In the genomic region with DNA sequence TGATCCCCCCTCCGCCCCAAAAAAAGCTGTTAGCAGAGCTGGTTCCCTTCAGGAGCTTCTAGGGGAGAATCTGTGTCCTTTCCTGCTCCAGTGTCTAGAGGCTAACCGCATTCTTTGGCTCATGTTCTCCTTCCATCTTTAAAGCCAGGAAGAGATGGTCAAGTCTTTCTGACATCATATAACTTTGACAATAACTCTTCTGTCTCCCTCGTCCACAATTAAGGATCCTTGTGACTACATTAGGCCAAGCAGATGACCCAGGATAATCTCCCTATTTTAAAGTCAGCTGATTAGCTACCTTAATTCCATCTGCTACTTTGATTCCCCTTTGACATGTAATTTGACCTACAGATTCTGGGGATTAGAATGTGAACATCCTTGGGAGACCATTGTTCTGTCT, we compare ENCODE assay signal across 14 cellular contexts.
DNase-seq lines count a peak whose midpoint lies in the region; ATAC-seq lines count a peak whose summit lies in the region.
"Had no signal": no experiment of that assay in that cellular context is flagged by ENCODE, and none has a peak within 500 bp of the region (broad histone marks: within the 10 kb centered on the region; RNA-seq: fewer than 3 reads in every experiment).

No MANE protein-coding gene starts in this region.

- ATAC-seq in stimulated activated memory B cell treated with anti-CD40 and anti-IgM and Interleukin-4, amounts not matched to agents 10 μg/mL and 1 μg/mL and 100 μg/mL, for 72 hours: no peak
- ATAC-seq in GM19395 (IDR thresholded peaks at IDR 0.05; ENCODE audit: unreplicated experiment) (no peak), GM21423 (IDR thresholded peaks at IDR 0.05; ENCODE audit: unreplicated experiment) (no peak)

- DNase-seq in NCI-H524 (lab: John Stamatoyannopoulos, UW) (peak; percentile 33 to 64), NCI-H82 treated with DMSO at 0.1 percent for 48 hours (lab: John Stamatoyannopoulos, UW; ENCODE audit: unreplicated experiment) (peak; percentile 71), foreskin melanocyte (peak; percentile 73), activated T-cell treated with anti-CD3 and anti-CD28 coated beads for 4 hours (no peak), NCI-H2227 (lab: John Stamatoyannopoulos, UW; ENCODE audit: unreplicated experiment) (no peak)
- DNase-seq: C1 segment of cervical spinal cord; Caco-2; CD4-positive, alpha-beta memory T cell; DMS153; DND-41; GOT3 had no signal

- H3K9me3 Mint-ChIP-seq in stimulated activated memory B cell treated with anti-CD40 and anti-IgM and Interleukin-4, amounts not matched to agents 10 μg/mL and 1 μg/mL and 100 μg/mL, for 72 hours: no peaks in the 10 kb centered on the region

- H3K36me3 Mint-ChIP-seq in stimulated activated memory B cell treated with anti-CD40 and anti-IgM and Interleukin-4, amounts not matched to agents 10 μg/mL and 1 μg/mL and 100 μg/mL, for 72 hours: no peaks in the 10 kb centered on the region

- H3K27me3 Mint-ChIP-seq in stimulated activated memory B cell treated with anti-CD40 and anti-IgM and Interleukin-4, amounts not matched to agents 10 μg/mL and 1 μg/mL and 100 μg/mL, for 72 hours: no peaks in the 10 kb centered on the region

- H3K4me3 Mint-ChIP-seq in stimulated activated memory B cell treated with anti-CD40 and anti-IgM and Interleukin-4, amounts not matched to agents 10 μg/mL and 1 μg/mL and 100 μg/mL, for 72 hours: no peak overlapping the region
- H3K4me3 Mint-ChIP-seq: CD4-positive, alpha-beta memory T cell had no signal

- H3K27ac Mint-ChIP-seq in stimulated activated memory B cell treated with anti-CD40 and anti-IgM and Interleukin-4, amounts not matched to agents 10 μg/mL and 1 μg/mL and 100 μg/mL, for 72 hours: peak overlapping the region; percentile 53
- H3K27ac Mint-ChIP-seq: CD4-positive, alpha-beta memory T cell had no signal

- peaks cover 53% of the 10 kb centered on the region for H3K4me1 Mint-ChIP-seq in stimulated activated memory B cell treated with anti-CD40 and anti-IgM and Interleukin-4, amounts not matched to agents 10 μg/mL and 1 μg/mL and 100 μg/mL, for 72 hours
- H3K4me1 Mint-ChIP-seq: CD4-positive, alpha-beta memory T cell had no signal

Comparison
In these comparisons a context has a peak if more than half of its experiments do, and no peak if none do; other contexts are left out.
1. DNase-seq: peak in NCI-H524 (2 of 2), NCI-H82 treated with DMSO at 0.1 percent for 48 hours (single experiment) and foreskin melanocyte (single experiment); none in activated T-cell treated with anti-CD3 and anti-CD28 coated beads for 4 hours (single experiment) and NCI-H2227 (single experiment).